In the genomic region with DNA sequence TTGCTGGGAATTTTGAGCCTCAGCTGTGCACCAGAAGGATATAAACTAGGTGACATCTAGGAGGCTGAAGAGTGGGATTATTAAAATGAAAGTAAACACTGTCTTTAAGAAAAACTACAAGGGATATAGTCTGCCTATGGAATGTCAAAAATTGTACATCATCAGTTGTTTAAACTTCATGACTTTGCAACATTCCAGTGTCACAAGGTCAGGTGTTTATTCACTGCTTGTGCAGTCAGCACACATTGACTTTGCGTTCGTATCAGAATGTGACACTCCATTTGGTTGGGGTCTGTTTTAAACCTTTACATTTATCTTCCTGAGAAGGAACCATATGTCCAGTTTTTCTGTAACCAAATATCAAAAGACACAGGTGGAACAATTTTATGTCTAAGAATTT, we compare ENCODE assay signal across 20 cellular contexts.
"Had no signal": no experiment of that assay in that cellular context is flagged by ENCODE, and none has a peak within 500 bp of the region (broad histone marks: within the 10 kb centered on the region; RNA-seq: fewer than 3 reads in every experiment).

No MANE protein-coding gene starts in this region.

- H3K36me3 ChIP-seq: colonic mucosa, neutrophil had no signal

- DNase-seq: colonic mucosa; dermis blood vessel endothelial cell; erythroblast; foreskin melanocyte; heart left ventricle; hippocampal formation; islet precursor cell; mammary epithelial cell; mucosa of descending colon; naive thymus-derived CD8-positive, alpha-beta T cell; small intestine; stimulated activated CD4-positive, alpha-beta T cell treated with anti-CD3 and anti-CD28 coated beads, Interleukin-12 subunit alpha, Interleukin-12 subunit beta, amount 100 ng/mL, for 4 hours; stimulated activated naive CD4-positive, alpha-beta T cell; stomach; substantia nigra had no signal

- FAIRE-seq: small intestine, urothelium cell line had no signal

- ATAC-seq: heart left ventricle; left lobe of liver; mucosa of descending colon; naive thymus-derived CD8-positive, alpha-beta T cell had no signal

- H3K9me3 ChIP-seq: colonic mucosa, neutrophil, right atrium auricular region, thoracic aorta had no signal

- H3K4me1 ChIP-seq: colonic mucosa, right atrium auricular region had no signal

- H3K4me3 ChIP-seq: colonic mucosa, heart left ventricle, mucosa of descending colon, right atrium auricular region, stomach, thoracic aorta had no signal

- H3K27me3 ChIP-seq: colonic mucosa, heart left ventricle, neutrophil, right atrium auricular region, stomach had no signal

- H3K27ac ChIP-seq: colonic mucosa, neutrophil, right atrium auricular region, stomach, thoracic aorta had no signal
